Comparison of ENCODE assay signal across 1 cellular context in genomic region chr19:34155686-34156085, GRCh38.
TF ChIP-seq lines count a peak whose summit lies in the region.

No MANE protein-coding gene starts in this region.

TF ChIP-seq in K562, 482 proteins besides CTCF, POLR2A, EP300 and RAD21 (continued from another document):
- TF ChIP-seq SAP30 (IDR thresholded peaks at IDR 0.05; ENCODE audit: borderline replicate concordance, insufficient read depth, low read depth, low read length, poor library complexity, severe bottlenecking) (no peak), MEIS2 (IDR thresholded peaks at IDR 0.05; ENCODE audit: partially characterized antibody) (peak; percentile 31)
